ENCODE assay signal across 11 cellular contexts in genomic region chr20:43492101-43492500, GRCh38. TPM values are rescaled to one million over a fixed set of nuclear protein-coding genes. Genes with fewer than 3 reads are reported as not detected.
DNase-seq lines count a peak whose midpoint lies in the region; ATAC-seq and TF ChIP-seq lines count a peak whose summit lies in the region.
"Had no signal": no experiment of that assay in that cellular context is flagged by ENCODE, and none has a peak within 500 bp of the region (broad histone marks: within the 10 kb centered on the region; RNA-seq: fewer than 3 reads in every experiment).

No MANE protein-coding gene starts in this region.

- no peak overlapping the region for H3K27ac ChIP-seq in foreskin keratinocyte

- H3K4me1 ChIP-seq in foreskin keratinocyte, result peaks cover 4% of the 10 kb centered on the region

- DNase-seq in activated CD4-positive, CD25-positive, alpha-beta regulatory T cell (lab: John Stamatoyannopoulos, UW), result no peak
- DNase-seq in foreskin keratinocyte (peak; percentile 97 to 99), SHP77 (lab: John Stamatoyannopoulos, UW) (no peak), kidney tubule cell (ENCODE audit: low spot score) (no peak)
- DNase-seq: DMS153, NCI-H1092 treated with DMSO at 0.1 percent for 48 hours, T1000 had no signal

- no peak for TF ChIP-seq CTCF in foreskin keratinocyte (conservative IDR thresholded peaks at IDR 0.05)

- no peaks in the 10 kb centered on the region for H3K27me3 ChIP-seq in foreskin keratinocyte

- peak; percentile 90 to 95 for ATAC-seq in activated CD4-positive, CD25-positive, alpha-beta regulatory T cell treated with anti-CD3 and anti-CD28 coated beads, Interleukin-2, amount 50 U/mL, for 24 hours
- ATAC-seq in GM21447 (IDR thresholded peaks at IDR 0.05; ENCODE audit: unreplicated experiment) (peak; percentile 73), HG03378 (IDR thresholded peaks at IDR 0.05; ENCODE audit: unreplicated experiment) (peak; percentile 86), foreskin keratinocyte (peak; percentile 98), GM19324 (IDR thresholded peaks at IDR 0.05; ENCODE audit: low FRiP score, unreplicated experiment) (no peak)

RNA-seq across cellular contexts. Expression of gene L3MBTL1, which starts 15.4 kb away (rescaled TPM):
- total RNA-seq in foreskin keratinocyte, result 4.2 and 4.8 TPM in 2 replicates
- 1.5 and 2.4 TPM in 2 replicates for polyA plus RNA-seq in foreskin keratinocyte

RNA-seq across cellular contexts. Expression of gene SRSF6, which starts 34.4 kb away (rescaled TPM):
- total RNA-seq in foreskin keratinocyte, result 75.7 and 82.6 TPM in 2 replicates
- polyA plus RNA-seq in foreskin keratinocyte, result 56.8 and 65.6 TPM in 2 replicates

Comparison
In these comparisons a context has a peak if more than half of its experiments do, and no peak if none do; other contexts are left out.
1. DNase-seq: peak in foreskin keratinocyte (2 of 2); none in activated CD4-positive, CD25-positive, alpha-beta regulatory T cell (0 of 4), SHP77 (0 of 2) and kidney tubule cell (single experiment).